23 cellular contexts compared by ENCODE assay signal in the genomic region with DNA sequence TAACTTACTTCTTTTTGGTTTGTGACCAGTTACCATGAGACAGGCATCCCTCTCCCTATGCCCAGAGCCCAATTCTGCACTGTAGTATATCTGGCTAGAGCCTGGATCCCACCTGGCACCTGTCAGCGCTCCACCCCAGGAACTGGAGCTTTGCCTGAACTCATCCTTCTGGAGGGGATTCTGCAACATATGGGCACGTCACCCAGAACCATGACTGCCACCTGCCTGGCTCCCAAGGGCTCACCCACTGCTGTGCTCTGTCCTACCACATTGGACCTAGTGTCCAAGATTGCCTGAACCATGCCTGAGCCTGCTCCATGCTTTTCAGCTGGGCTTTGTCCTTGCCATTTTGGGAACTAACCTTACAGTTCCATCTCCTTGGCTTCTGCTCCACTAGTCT. TPM values are rescaled to one million over a fixed set of nuclear protein-coding genes. Genes with fewer than 3 reads are reported as not detected.
"Had no signal": no experiment of that assay in that cellular context is flagged by ENCODE, and none has a peak within 500 bp of the region (broad histone marks: within the 10 kb centered on the region; RNA-seq: fewer than 3 reads in every experiment).

No MANE protein-coding gene starts in this region.

- DNase-seq: dermis blood vessel endothelial cell; effector CD4-positive, alpha-beta T cell; effector memory CD4-positive, alpha-beta T cell; foreskin keratinocyte; glutamatergic neuron; head of caudate nucleus; heart right ventricle; hippocampal formation; left cardiac atrium; left ventricle myocardium superior; lower lobe of right lung; mesenchymal stem cell; mucosa of descending colon; naive B cell; naive thymus-derived CD8-positive, alpha-beta T cell had no signal

- H3K4me3 Mint-ChIP-seq: mesothelial cell of epicardium; naive B cell; naive thymus-derived CD8-positive, alpha-beta T cell had no signal

- H3K36me3 Mint-ChIP-seq: naive B cell; naive thymus-derived CD8-positive, alpha-beta T cell had no signal

- H3K27ac Mint-ChIP-seq: mesothelial cell of epicardium; naive B cell; naive thymus-derived CD8-positive, alpha-beta T cell had no signal

- ATAC-seq: foreskin keratinocyte; gastroesophageal sphincter; heart right ventricle; left cardiac atrium; left lung; left ventricle myocardium superior; lower lobe of right lung; mucosa of descending colon; naive thymus-derived CD8-positive, alpha-beta T cell had no signal

- H3K4me1 Mint-ChIP-seq: mesothelial cell of epicardium; naive B cell; naive thymus-derived CD8-positive, alpha-beta T cell had no signal

RNA-seq across cellular contexts. Expression of gene GAP43, which starts 21.1 kb away (rescaled TPM):
- total RNA-seq: dermis blood vessel endothelial cell; endothelial cell of umbilical vein; epithelial cell of proximal tubule; fibroblast of villous mesenchyme; foreskin keratinocyte; lower lobe of right lung; lung microvascular endothelial cell; mesenteric fat pad; naive thymus-derived CD8-positive, alpha-beta T cell had no signal
